24 cellular contexts compared by ENCODE assay signal in genomic region chr17:55279203-55279602, GRCh38. TPM values are rescaled to one million over a fixed set of nuclear protein-coding genes. Genes with fewer than 3 reads are reported as not detected.
DNase-seq lines count a peak whose midpoint lies in the region; ATAC-seq, FAIRE-seq and TF ChIP-seq lines count a peak whose summit lies in the region.
"Had no signal": no experiment of that assay in that cellular context is flagged by ENCODE, and none has a peak within 500 bp of the region (broad histone marks: within the 10 kb centered on the region; RNA-seq: fewer than 3 reads in every experiment).

No MANE protein-coding gene starts in this region.

- WGBS in heart left ventricle, 4 donors, result 91 to 98% (median 93%) methylated on average over 1 of the region's 1 CpG
- WGBS in esophagus muscularis mucosa, result 81% methylated on average over 1 of the region's 1 CpG
- WGBS in sigmoid colon, 2 donors, result 89 to 94% methylated on average over 1 of the region's 1 CpG
- 76 to 80% methylated on average over 1 of the region's 1 CpG for WGBS in GM23248 (ENCODE audit: low coverage in 1 of 2, low lambda C conversion rate in 2 of 2, missing lambda C conversion rate in 2 of 2), 2 experiments

- no peaks in the 10 kb centered on the region for H3K79me2 ChIP-seq in GM23248 (ENCODE audit: insufficient read depth)

- no peak for ATAC-seq in heart left ventricle
- ATAC-seq: CD8-positive, alpha-beta T cell; GM12878; GM23338; HCT116 had no signal

- intact Hi-C loops in left ventricle myocardium inferior (cut with micrococcal nuclease) (no loop called here), heart left ventricle (cut with DNase I) (no loop called here), esophagus muscularis mucosa (cut with DNase I) (no loop called here), sigmoid colon (cut with DNase I) (no loop called here), uterus (cut with DNase I; ENCODE audit: low total_unique reads) (no loop called here)

- H3K4me1 ChIP-seq in left ventricle myocardium inferior (peaks cover 93% of the 10 kb centered on the region), heart left ventricle (peaks cover 0 to 86% (median 58%) of the 10 kb centered on the region in 12 donors), esophagus muscularis mucosa (peaks cover 81 to 99% (median 98%) of the 10 kb centered on the region in 4 donors), sigmoid colon (peaks cover 0 to 93% (median 88%) of the 10 kb centered on the region in 4 donors), uterus (peaks cover 13 to 27% of the 10 kb centered on the region in 2 donors), GM23248 (ENCODE audit: insufficient read depth) (no peaks in the 10 kb centered on the region)
- H3K4me1 ChIP-seq: BLaER1 had no signal

- H3K36me3 ChIP-seq in left ventricle myocardium inferior (no peaks in the 10 kb centered on the region), heart left ventricle (peaks cover 0 to 3% (median 0%) of the 10 kb centered on the region in 9 donors), esophagus muscularis mucosa (no peaks in the 10 kb centered on the region), sigmoid colon (no peaks in the 10 kb centered on the region), uterus (no peaks in the 10 kb centered on the region), GM23248 (ENCODE audit: low read depth) (no peaks in the 10 kb centered on the region)
- H3K36me3 ChIP-seq: BLaER1 had no signal

- H3K9me3 ChIP-seq in left ventricle myocardium inferior (replicated peaks), result no peaks in the 10 kb centered on the region
- H3K9me3 ChIP-seq in heart left ventricle, result no peaks in the 10 kb centered on the region
- H3K9me3 ChIP-seq in esophagus muscularis mucosa, result no peaks in the 10 kb centered on the region
- no peaks in the 10 kb centered on the region for H3K9me3 ChIP-seq in sigmoid colon
- no peaks in the 10 kb centered on the region for H3K9me3 ChIP-seq in uterus
- no peaks in the 10 kb centered on the region for H3K9me3 ChIP-seq in GM23248 (ENCODE audit: low read depth)
- H3K9me3 ChIP-seq: BLaER1, Caco-2 had no signal

- H3K27ac ChIP-seq in left ventricle myocardium inferior (replicated peaks) (peak overlapping the region; percentile 96), heart left ventricle (peak overlapping the region in 3 of 12 donors; percentile 8 to 87 (median 17)), esophagus muscularis mucosa (replicated peaks in 1 of 4) (peak overlapping the region; percentile 92 to 99 (median 98)), sigmoid colon (peak overlapping the region; percentile 81 to 97 (median 95)), uterus (peak overlapping the region; percentile 67 to 75), GM23248 (no peak overlapping the region)
- H3K27ac ChIP-seq: 22Rv1, BLaER1, C4-2B had no signal

- no peaks in the 10 kb centered on the region for H3F3A ChIP-seq in GM23248 (ENCODE audit: insufficient read depth)

- TF ChIP-seq CTCF in left ventricle myocardium inferior (IDR thresholded peaks at IDR 0.05; ENCODE audit: borderline replicate concordance) (no peak), heart left ventricle (IDR thresholded peaks at IDR 0.05) (no peak), esophagus muscularis mucosa (IDR thresholded peaks at IDR 0.05) (no peak), sigmoid colon (IDR thresholded peaks at IDR 0.05) (no peak), uterus (IDR thresholded peaks at IDR 0.05) (no peak)

- DNase-seq in left ventricle myocardium inferior (no peak), heart left ventricle (no peak), esophagus muscularis mucosa (ENCODE audit: extremely low spot score) (no peak), sigmoid colon (no peak), uterus (no peak), GM23248 (no peak), G401 (ENCODE audit: low spot score) (no peak), urothelium cell line (ENCODE audit: low spot score) (no peak)
- DNase-seq: Caco-2; CD4-positive, CD25-positive, alpha-beta regulatory T cell; CD8-positive, alpha-beta T cell; DMS153; DND-41; GDM1; H9 had no signal

- TF ChIP-seq POLR2A in heart left ventricle (IDR thresholded peaks at IDR 0.05) (no peak), esophagus muscularis mucosa (IDR thresholded peaks at IDR 0.05; ENCODE audit: low read depth) (no peak), sigmoid colon (IDR thresholded peaks at IDR 0.05) (no peak), uterus (IDR thresholded peaks at IDR 0.05) (no peak)

- no peaks in the 10 kb centered on the region for H3K9me2 ChIP-seq in GM23248 (ENCODE audit: insufficient read depth)

- H3K4me3 ChIP-seq in left ventricle myocardium inferior (no peak overlapping the region), heart left ventricle (no peak overlapping the region), esophagus muscularis mucosa (no peak overlapping the region), sigmoid colon (no peak overlapping the region), uterus (no peak overlapping the region), GM23248 (no peak overlapping the region)
- H3K4me3 ChIP-seq: BLaER1, GM12878, GM23338 had no signal

- no peak for FAIRE-seq in urothelium cell line (lab: Jason Lieb, UNC)
- FAIRE-seq: GM12878, GM19239 had no signal

- H2AFZ ChIP-seq in GM23248, result no peak overlapping the region

- TF ChIP-seq EP300 in esophagus muscularis mucosa (IDR thresholded peaks at IDR 0.05) (no peak), sigmoid colon (IDR thresholded peaks at IDR 0.05) (no peak)

- in situ Hi-C loops in GM23248 (cut with MboI) (no loop called here), G401 (cut with HindIII; ENCODE audit: low sequenced_read_pairs) (no loop called here)

- H3K9ac ChIP-seq in GM23248, result no peak overlapping the region
- H3K9ac ChIP-seq: BLaER1 had no signal

- H4K20me1 ChIP-seq in GM23248 (ENCODE audit: insufficient read depth), result no peaks in the 10 kb centered on the region
- H4K20me1 ChIP-seq: BLaER1 had no signal

- H3K27me3 ChIP-seq in left ventricle myocardium inferior (ENCODE audit: low read depth) (no peaks in the 10 kb centered on the region), heart left ventricle (no peaks in the 10 kb centered on the region), esophagus muscularis mucosa (no peaks in the 10 kb centered on the region), sigmoid colon (no peaks in the 10 kb centered on the region), uterus (no peaks in the 10 kb centered on the region), GM23248 (replicated peaks; ENCODE audit: insufficient read depth) (peaks cover 17% of the 10 kb centered on the region; the same call in 1 of the 2 replicates)
- H3K27me3 ChIP-seq: BLaER1 had no signal

- no peak overlapping the region for H3K4me2 ChIP-seq in GM23248 (ENCODE audit: unreplicated experiment)
- H3K4me2 ChIP-seq: BLaER1, GM23338 had no signal

RNA-seq across cellular contexts. Expression of gene HLF, which starts 14.4 kb away (rescaled TPM):
- 22.6 TPM for total RNA-seq in left ventricle myocardium inferior
- total RNA-seq in heart left ventricle, result 10 to 100 TPM in 7 of 9 donors, 1 to 10 TPM in 2; 7.5 to 46.3 (median 28.7) TPM
- polyA plus RNA-seq in heart left ventricle, result 1 to 10 TPM; 5.3 to 6.9 TPM
- total RNA-seq in esophagus muscularis mucosa, result 100 to 1,000 TPM; 137 to 176 (median 154) TPM
- total RNA-seq in sigmoid colon, result 10 to 100 TPM; 41.7 to 54.0 (median 49.4) TPM
- polyA plus RNA-seq in sigmoid colon, result 1 to 10 TPM in 2 of 3 donors, under 1 TPM in 1; 0.92 to 3.1 (median 3.0) TPM
- total RNA-seq in uterus, result 10 to 100 TPM; 12.0 to 81.2 (median 50.4) TPM
- total RNA-seq in GM23248 (2014; rRNA removed; shearing (Covaris generic)), result not detected in 2 replicates
- 0.09 TPM in 1 of 2 replicates, not detected in the other for polyA plus RNA-seq in GM23248 (2016; fragmentation: Nextera tagmentation; extraction: Ambion mirVana)
- 0.12 and 0.95 TPM in 2 replicates for total RNA-seq in G401 (2014; rRNA removed; shearing (Covaris generic))
- total RNA-seq: B cell had no signal
- polyA plus RNA-seq: AG04450, GM23338 had no signal
